ENCODE assay signal across 10 cellular contexts in genomic region chr4:165016971-165017370, GRCh38. TPM values are rescaled to one million over a fixed set of nuclear protein-coding genes. Genes with fewer than 3 reads are reported as not detected.
DNase-seq lines count a peak whose midpoint lies in the region; ATAC-seq and TF ChIP-seq lines count a peak whose summit lies in the region.
"Had no signal": no experiment of that assay in that cellular context is flagged by ENCODE, and none has a peak within 500 bp of the region (broad histone marks: within the 10 kb centered on the region; RNA-seq: fewer than 3 reads in every experiment).

No MANE protein-coding gene starts in this region.

- no peaks in the 10 kb centered on the region for H3K36me3 Mint-ChIP-seq in activated naive CD4-positive, alpha-beta T cell treated with anti-CD3 and anti-CD28 coated beads for 36 hours (ENCODE audit: low read depth)

- H3K36me3 ChIP-seq in brain microvascular endothelial cell (replicated peaks), result no peaks in the 10 kb centered on the region
- H3K36me3 ChIP-seq: BLaER1 had no signal

- H3K4me1 Mint-ChIP-seq in activated naive CD4-positive, alpha-beta T cell treated with anti-CD3 and anti-CD28 coated beads for 36 hours (ENCODE audit: low read depth), result no peaks in the 10 kb centered on the region

- H3K4me3 Mint-ChIP-seq in activated naive CD4-positive, alpha-beta T cell treated with anti-CD3 and anti-CD28 coated beads for 36 hours, result no peak overlapping the region

- ATAC-seq in HG03175 (IDR thresholded peaks at IDR 0.05; ENCODE audit: unreplicated experiment) (peak; percentile 85), HG03097 (IDR thresholded peaks at IDR 0.05; ENCODE audit: low FRiP score, unreplicated experiment) (no peak)

- H3K27ac ChIP-seq in brain microvascular endothelial cell (no peak overlapping the region), dorsolateral prefrontal cortex (no peak overlapping the region)
- H3K27ac ChIP-seq: BLaER1 had no signal

- H3K27me3 ChIP-seq in brain microvascular endothelial cell (replicated peaks) (no peaks in the 10 kb centered on the region), dorsolateral prefrontal cortex (peaks cover 0 to 4% (median 0%) of the 10 kb centered on the region in 45 donors)
- H3K27me3 ChIP-seq: BLaER1 had no signal

- peaks cover 3% of the 10 kb centered on the region for H3K27me3 Mint-ChIP-seq in activated naive CD4-positive, alpha-beta T cell treated with anti-CD3 and anti-CD28 coated beads for 36 hours (ENCODE audit: low read depth)

- in situ Hi-C loops in brain microvascular endothelial cell (cut with HindIII; ENCODE audit: low pct_ligation_motif_present, low sequenced_read_pairs), result no loop called here

- DNase-seq in activated naive CD4-positive, alpha-beta T cell treated with anti-CD3 and anti-CD28 coated beads for 36 hours, result peak; percentile 8
- DNase-seq in activated naive CD4-positive, alpha-beta T cell treated with Interleukin-2 at 50 U/mL for 16 hours, result no peak
- DNase-seq in brain microvascular endothelial cell (no peak), retinal pigment epithelial cell (ENCODE audit: low read depth) (no peak), dorsolateral prefrontal cortex (no peak)
- no peak for DNase-seq in activated T-cell treated with anti-CD3 and anti-CD28 coated beads, Interleukin-2, amount 50 U/mL, for 48 hours
- DNase-seq: activated CD4-positive, alpha-beta T cell treated with anti-CD3 and anti-CD28 coated beads, Interleukin-2, amount 50 U/mL, for 4 hours had no signal

- TF ChIP-seq CTCF in brain microvascular endothelial cell (IDR thresholded peaks at IDR 0.05; ENCODE audit: low read depth, low read length, missing control alignments) (peak; percentile 42), retinal pigment epithelial cell (conservative IDR thresholded peaks at IDR 0.05; ENCODE audit: low read depth, low read length) (peak; percentile 27), dorsolateral prefrontal cortex (IDR thresholded peaks at IDR 0.05 in 54 of 56, conservative IDR thresholded peaks at IDR 0.05 in 2 of 56; ENCODE audit: low read depth in 1 of 56, partially characterized antibody in 56 of 56) (no peak)

- CTCF ChIA-PET in activated naive CD4-positive, alpha-beta T cell treated with anti-CD3 and anti-CD28 coated beads for 36 hours (lab: Charles Lee), result no interaction called here

- H3K4me3 ChIP-seq in brain microvascular endothelial cell (ENCODE audit: low read depth, low read length) (no peak overlapping the region), retinal pigment epithelial cell (ENCODE audit: low read length) (no peak overlapping the region), dorsolateral prefrontal cortex (no peak overlapping the region)
- H3K4me3 ChIP-seq: BLaER1 had no signal

- H3K9me3 Mint-ChIP-seq in activated naive CD4-positive, alpha-beta T cell treated with anti-CD3 and anti-CD28 coated beads for 36 hours, result no peaks in the 10 kb centered on the region

- no peak overlapping the region for H3K27ac Mint-ChIP-seq in activated naive CD4-positive, alpha-beta T cell treated with anti-CD3 and anti-CD28 coated beads for 36 hours

- intact Hi-C loops in activated naive CD4-positive, alpha-beta T cell treated with anti-CD3 and anti-CD28 coated beads for 36 hours (cut with micrococcal nuclease), result no loop called here
- intact Hi-C loops in dorsolateral prefrontal cortex (cut with DNase I), result no loop called here

RNA-seq across cellular contexts. Expression of gene TRIM60, which starts 14.8 kb away (rescaled TPM):
- total RNA-seq in activated naive CD4-positive, alpha-beta T cell treated with anti-CD3 and anti-CD28 coated beads for 36 hours, result not detected
- total RNA-seq in dorsolateral prefrontal cortex, result not detected

RNA-seq across cellular contexts. Expression of gene TRIM75, which starts 36.7 kb away (rescaled TPM):
- total RNA-seq in activated naive CD4-positive, alpha-beta T cell treated with anti-CD3 and anti-CD28 coated beads for 36 hours, result not detected
- total RNA-seq in dorsolateral prefrontal cortex, result not detected

RNA-seq across cellular contexts. Expression of gene TRIM61, which starts 39.5 kb away (rescaled TPM):
- under 1 TPM; 0.67 to 0.84 TPM for total RNA-seq in activated naive CD4-positive, alpha-beta T cell treated with anti-CD3 and anti-CD28 coated beads for 36 hours
- 1 to 10 TPM in 27 of 120 experiments, under 1 TPM in 70, not detected in 23; 0.28 to 2.1 (median 0.72) TPM for total RNA-seq in dorsolateral prefrontal cortex

Comparison
In these comparisons a context has a peak if more than half of its experiments do, and no peak if none do; other contexts are left out.
1. CTCF ChIP-seq: peak in brain microvascular endothelial cell (single experiment) and retinal pigment epithelial cell (single experiment); none in dorsolateral prefrontal cortex (0 of 56).